11 cellular contexts compared by ENCODE assay signal in the genomic region with DNA sequence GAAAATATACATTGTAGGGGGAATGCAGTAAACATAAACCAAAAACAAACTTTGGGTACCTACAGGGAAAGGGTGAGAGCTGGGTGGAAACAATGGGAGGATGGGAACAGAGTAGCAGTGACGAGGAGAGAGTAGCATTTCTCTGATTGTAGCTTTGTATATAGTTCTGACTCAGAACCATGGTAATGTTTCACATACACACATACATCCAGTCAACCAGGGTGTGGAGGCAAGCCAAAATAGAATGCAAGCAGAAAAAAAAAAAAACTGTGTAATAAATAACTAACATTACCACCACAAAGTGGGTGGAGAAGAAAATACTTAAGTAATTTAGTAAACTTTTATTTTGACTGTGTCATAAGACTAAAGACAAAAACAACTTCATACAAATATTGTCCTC. TPM values are rescaled to one million over a fixed set of nuclear protein-coding genes. Genes with fewer than 3 reads are reported as not detected.
DNase-seq lines count a peak whose midpoint lies in the region; ATAC-seq, FAIRE-seq and TF ChIP-seq lines count a peak whose summit lies in the region.
"Had no signal": no experiment of that assay in that cellular context is flagged by ENCODE, and none has a peak within 500 bp of the region (broad histone marks: within the 10 kb centered on the region; RNA-seq: fewer than 3 reads in every experiment).

No MANE protein-coding gene starts in this region.

- H3K36me3 Mint-ChIP-seq in glutamatergic neuron (ENCODE audit: unreplicated experiment) (no peaks in the 10 kb centered on the region), Caco-2 (ENCODE audit: insufficient read depth, unreplicated experiment) (no peaks in the 10 kb centered on the region)

- POLR2A ChIA-PET in Caco-2 (lab: Charles Lee), result no interaction called here

- H3K4me1 Mint-ChIP-seq in glutamatergic neuron (ENCODE audit: low read depth, unreplicated experiment) (no peaks in the 10 kb centered on the region), Caco-2 (ENCODE audit: low read depth, unreplicated experiment) (no peaks in the 10 kb centered on the region)

- DNase-seq in GM12891 (ENCODE audit: insufficient read length, low spot score) (peak; percentile 15), epithelial cell of esophagus (ENCODE audit: low read depth) (peak; percentile 57), glutamatergic neuron (no peak), Caco-2 (no peak), gastrocnemius medialis (no peak), NCI-H2171 (lab: John Stamatoyannopoulos, UW) (no peak)
- DNase-seq: left ventricle myocardium superior, NCI-H526 treated with DMSO at 0.1 percent for 48 hours had no signal

- in situ Hi-C loops in gastrocnemius medialis (cut with MboI; ENCODE audit: low sequenced_read_pairs in 4 of 4), result no loop called here

- no peak overlapping the region for H3K4me3 ChIP-seq in epithelial cell of esophagus (ENCODE audit: low read length)
- H3K4me3 ChIP-seq in Caco-2 (ENCODE audit: low read depth, low read length), result no peak overlapping the region
- H3K4me3 ChIP-seq in gastrocnemius medialis, result no peak overlapping the region

- TF ChIP-seq POLR2A in GM12891 (IDR thresholded peaks at IDR 0.05; ENCODE audit: low read depth, low read length) (no peak), gastrocnemius medialis (IDR thresholded peaks at IDR 0.05) (no peak)

- BruUV-seq in Caco-2 (replicated peaks; lab: Mats Ljungman, UMichigan), result no TSS peak

- FAIRE-seq in GM12891 (lab: Jason Lieb, UNC), result peak; percentile 16

- ATAC-seq in GM19468 (IDR thresholded peaks at IDR 0.05; ENCODE audit: extremely low read depth, unreplicated experiment) (peak; percentile 82), HG03095 (IDR thresholded peaks at IDR 0.05; ENCODE audit: unreplicated experiment) (peak; percentile 72), gastrocnemius medialis (no peak)
- ATAC-seq: left ventricle myocardium superior had no signal

- H3K27ac Mint-ChIP-seq in glutamatergic neuron (ENCODE audit: unreplicated experiment) (no peak overlapping the region), Caco-2 (ENCODE audit: unreplicated experiment) (no peak overlapping the region)

- TF ChIP-seq CTCF in epithelial cell of esophagus (IDR thresholded peaks at IDR 0.05; ENCODE audit: insufficient read depth, low read depth, low read length, missing control alignments) (no peak), glutamatergic neuron (IDR thresholded peaks at IDR 0.05; ENCODE audit: partially characterized antibody, unreplicated experiment) (no peak), Caco-2 (IDR thresholded peaks at IDR 0.05; ENCODE audit: insufficient read depth in 1 of 2, low read depth in 1 of 2, low read length in 1 of 2, severe bottlenecking in 1 of 2, unreplicated experiment in 1 of 2) (no peak), gastrocnemius medialis (IDR thresholded peaks at IDR 0.05 in 4 of 5, conservative IDR thresholded peaks at IDR 0.05 in 1 of 5) (no peak)

- no peak overlapping the region for H3K27ac ChIP-seq in gastrocnemius medialis

- H3K27me3 Mint-ChIP-seq in glutamatergic neuron (ENCODE audit: unreplicated experiment) (no peaks in the 10 kb centered on the region), Caco-2 (ENCODE audit: insufficient read depth, unreplicated experiment) (peaks cover 6% of the 10 kb centered on the region)

- H3K9me3 ChIP-seq in Caco-2 (no peaks in the 10 kb centered on the region; the same call in 1 of the 2 replicates), gastrocnemius medialis (no peaks in the 10 kb centered on the region)

- intact Hi-C loops in Caco-2 (cut with micrococcal nuclease; ENCODE audit: unreplicated experiment) (no loop called here), gastrocnemius medialis (cut with DNase I; ENCODE audit: low total_unique reads) (no loop called here)

- CTCF ChIA-PET in Caco-2 (lab: Charles Lee), result no interaction called here

- H3K4me1 ChIP-seq in Caco-2 (no peaks in the 10 kb centered on the region), gastrocnemius medialis (no peaks in the 10 kb centered on the region)

- H3K36me3 ChIP-seq in Caco-2 (ENCODE audit: control insufficient read depth, insufficient read depth, low read length), result no peaks in the 10 kb centered on the region
- H3K36me3 ChIP-seq in gastrocnemius medialis, result no peaks in the 10 kb centered on the region

- no peaks in the 10 kb centered on the region for H3K9me3 Mint-ChIP-seq in glutamatergic neuron (ENCODE audit: unreplicated experiment)
- no peaks in the 10 kb centered on the region for H3K9me3 Mint-ChIP-seq in Caco-2 (ENCODE audit: unreplicated experiment)

- H3K27me3 ChIP-seq in Caco-2 (replicated peaks; ENCODE audit: control insufficient read depth, insufficient read depth, low read length) (no peaks in the 10 kb centered on the region; the same call in 1 of the 2 replicates), gastrocnemius medialis (no peaks in the 10 kb centered on the region)

- no peak overlapping the region for H3K4me3 Mint-ChIP-seq in glutamatergic neuron (ENCODE audit: unreplicated experiment)
- H3K4me3 Mint-ChIP-seq in Caco-2 (ENCODE audit: unreplicated experiment), result no peak overlapping the region

TF ChIP-seq in GM12891, 5 proteins besides CTCF, POLR2A, EP300 and RAD21:
- no peak for TF ChIP-seq POLR2AphosphoS5 (IDR thresholded peaks at IDR 0.05; ENCODE audit: low read depth, low read length)
- TF ChIP-seq PAX5 (IDR thresholded peaks at IDR 0.05; ENCODE audit: insufficient read depth, low read length, severe bottlenecking), result no peak
- no peak for TF ChIP-seq TAF1 (IDR thresholded peaks at IDR 0.05; ENCODE audit: low read depth, low read length)
- TF ChIP-seq SPI1 (IDR thresholded peaks at IDR 0.05; ENCODE audit: low read depth, low read length), result no peak
- TF ChIP-seq POU2F2 (IDR thresholded peaks at IDR 0.05; ENCODE audit: low read depth, low read length), result no peak

RNA-seq across cellular contexts. Expression of a gene that starts 27.2 kb away (rescaled TPM):
- polyA plus RNA-seq in GM12891 (2012; ENCODE audit: low read depth, missing spikeins), result 258 TPM
- total RNA-seq in glutamatergic neuron (ENCODE audit: unreplicated experiment) (not detected), Caco-2 (2022) (not detected in 2 replicates), gastrocnemius medialis (1 to 10 TPM in 1 of 4 donors, not detected in 3; 3.8 TPM)
- total RNA-seq: LHCN-M2 had no signal

RNA-seq across cellular contexts. Expression of a gene that starts 47.0 kb away (rescaled TPM):
- 32.0 TPM for polyA plus RNA-seq in GM12891 (2012; ENCODE audit: low read depth, missing spikeins)
- total RNA-seq in glutamatergic neuron (ENCODE audit: unreplicated experiment) (3.8 TPM), Caco-2 (2022) (45.1 and 48.2 TPM in 2 replicates), gastrocnemius medialis (10 to 100 TPM in 3 of 4 donors, 1 to 10 TPM in 1; 7.0 to 16.7 (median 14.6) TPM)

Comparison
In these comparisons a context has a peak if more than half of its experiments do, and no peak if none do; other contexts are left out.
1. DNase-seq: peak in GM12891 (single experiment) and epithelial cell of esophagus (single experiment); none in glutamatergic neuron (single experiment), Caco-2 (0 of 2), gastrocnemius medialis (0 of 2) and NCI-H2171 (single experiment).
2. ATAC-seq: peak in GM19468 (single experiment) and HG03095 (single experiment); none in gastrocnemius medialis (0 of 2).